ENCODE assay signal across 24 cellular contexts in the genomic region with DNA sequence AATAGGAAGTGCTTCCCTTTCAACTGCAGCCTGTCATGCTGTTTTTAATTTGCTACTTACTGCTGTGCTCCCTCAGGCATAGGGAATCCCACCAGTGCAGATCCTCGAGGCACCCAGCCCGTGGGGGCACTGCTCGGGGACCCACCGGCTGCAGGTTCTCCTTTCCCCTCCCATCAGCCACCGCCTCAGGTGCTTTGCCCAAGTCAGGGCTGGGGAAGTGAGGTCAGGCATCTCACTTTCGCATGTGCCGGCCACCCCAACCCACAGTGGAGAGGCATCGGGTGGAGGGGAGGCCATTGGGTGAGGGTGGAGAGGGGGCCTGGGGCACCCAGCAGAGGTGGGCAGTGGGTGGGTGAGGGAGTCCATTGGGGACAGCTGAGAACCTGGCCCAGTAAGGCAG.
"Had no signal": no experiment of that assay in that cellular context is flagged by ENCODE, and none has a peak within 500 bp of the region (broad histone marks: within the 10 kb centered on the region; RNA-seq: fewer than 3 reads in every experiment).

No MANE protein-coding gene starts in this region.

- H3K4me1 Mint-ChIP-seq: immature natural killer cell; natural killer cell; stimulated activated naive B cell treated with anti-CD40 and anti-IgM and Interleukin-4, amounts not matched to agents 10 μg/mL and 1 μg/mL and 100 μg/mL, for 72 hours had no signal

- H3K4me3 Mint-ChIP-seq: effector memory CD8-positive, alpha-beta T cell; immature natural killer cell; natural killer cell; stimulated activated naive B cell treated with anti-CD40 and anti-IgM and Interleukin-4, amounts not matched to agents 10 μg/mL and 1 μg/mL and 100 μg/mL, for 72 hours had no signal

- DNase-seq: cortex of kidney; effector memory CD8-positive, alpha-beta T cell; esophagus squamous epithelium; foreskin melanocyte; glutamatergic neuron; hypothalamus; immature natural killer cell; islet precursor cell; kidney glomerular epithelial cell; left colon; left ventricle myocardium superior; lower lobe of right lung; natural killer cell; right lobe of liver; small intestine; stimulated activated CD4-positive, alpha-beta T cell treated with anti-CD3 and anti-CD28 coated beads, Interleukin-15, amount 100 ng/mL, for 24 hours; stimulated activated CD4-positive, alpha-beta T cell treated with anti-CD3 and anti-CD28 coated beads, Interleukin-2, amount 100 ng/mL, for 48 hours; stimulated activated naive B cell treated with anti-CD40 and anti-IgM and Interleukin-4, amounts not matched to agents 10 μg/mL and 1 μg/mL and 100 μg/mL, for 72 hours; stomach; thyroid gland; trophoblast cell had no signal

- H3K27ac ChIP-seq: esophagus squamous epithelium, lower lobe of right lung, parathyroid adenoma, right lobe of liver, stomach, thyroid gland had no signal

- H3K79me2 ChIP-seq: parathyroid adenoma had no signal

- H3K27ac Mint-ChIP-seq: effector memory CD8-positive, alpha-beta T cell; immature natural killer cell; natural killer cell; progenitor cell of endocrine pancreas; stimulated activated naive B cell treated with anti-CD40 and anti-IgM and Interleukin-4, amounts not matched to agents 10 μg/mL and 1 μg/mL and 100 μg/mL, for 72 hours had no signal

- H3K36me3 ChIP-seq: esophagus squamous epithelium, lower lobe of right lung, right lobe of liver, stomach, thyroid gland had no signal

- ATAC-seq: effector memory CD8-positive, alpha-beta T cell; left colon; left ventricle myocardium superior; natural killer cell; stimulated activated naive B cell treated with anti-CD40 and anti-IgM and Interleukin-4, amounts not matched to agents 10 μg/mL and 1 μg/mL and 100 μg/mL, for 72 hours had no signal

- H2AFZ ChIP-seq: parathyroid adenoma had no signal

- FAIRE-seq: endometrium, small intestine had no signal

- H3K27me3 ChIP-seq: right lobe of liver, thyroid gland had no signal

- H3K9me3 ChIP-seq: esophagus squamous epithelium, lower lobe of right lung, right lobe of liver, stomach, thyroid gland had no signal

- H3K36me3 Mint-ChIP-seq: immature natural killer cell; natural killer cell; stimulated activated naive B cell treated with anti-CD40 and anti-IgM and Interleukin-4, amounts not matched to agents 10 μg/mL and 1 μg/mL and 100 μg/mL, for 72 hours had no signal

- H3K9me3 Mint-ChIP-seq: effector memory CD8-positive, alpha-beta T cell; immature natural killer cell; natural killer cell; stimulated activated naive B cell treated with anti-CD40 and anti-IgM and Interleukin-4, amounts not matched to agents 10 μg/mL and 1 μg/mL and 100 μg/mL, for 72 hours had no signal

- H3K4me3 ChIP-seq: esophagus squamous epithelium, lower lobe of right lung, right lobe of liver, stomach, thyroid gland had no signal

- H3K9ac ChIP-seq: parathyroid adenoma had no signal

- H3K4me1 ChIP-seq: esophagus squamous epithelium, lower lobe of right lung, parathyroid adenoma, right lobe of liver, stomach, thyroid gland had no signal
